15 cellular contexts compared by ENCODE assay signal in genomic region chr17:32446949-32447348, GRCh38. TPM values are rescaled to one million over a fixed set of nuclear protein-coding genes. Genes with fewer than 3 reads are reported as not detected.
DNase-seq lines count a peak whose midpoint lies in the region; ATAC-seq, FAIRE-seq and TF ChIP-seq lines count a peak whose summit lies in the region.
"Had no signal": no experiment of that assay in that cellular context is flagged by ENCODE, and none has a peak within 500 bp of the region (broad histone marks: within the 10 kb centered on the region; RNA-seq: fewer than 3 reads in every experiment).

No MANE protein-coding gene starts in this region.

- H3K4me1 ChIP-seq in Loucy (ENCODE audit: insufficient read depth, low read length, poor library complexity, severe bottlenecking) (peaks cover 45% of the 10 kb centered on the region), astrocyte (ENCODE audit: insufficient read depth, low read length) (peaks cover 11% of the 10 kb centered on the region), prostate gland (replicated peaks) (peaks cover 5% of the 10 kb centered on the region), body of pancreas (peaks cover 16% of the 10 kb centered on the region)

- H3K9ac ChIP-seq in Loucy (ENCODE audit: low read depth, low read length, poor library complexity, severe bottlenecking) (peak overlapping the region; percentile 96), astrocyte (ENCODE audit: low read length) (no peak overlapping the region)
- H3K9ac ChIP-seq: parathyroid adenoma had no signal

- no peak overlapping the region for H3K4me3 Mint-ChIP-seq in activated CD8-positive, alpha-beta memory T cell treated with anti-CD3 and anti-CD28 coated beads, Interleukin-2, amount 10 ng/mL, durations not matched to agents 7 days and 5 days
- H3K4me3 Mint-ChIP-seq in astrocyte (ENCODE audit: unreplicated experiment): peak overlapping the region; percentile 88
- H3K4me3 Mint-ChIP-seq in osteocyte (ENCODE audit: unreplicated experiment): no peak overlapping the region

- H4K20me1 ChIP-seq in Loucy (ENCODE audit: insufficient read depth, low read length, poor library complexity, severe bottlenecking) (peaks cover 50% of the 10 kb centered on the region), astrocyte (ENCODE audit: insufficient read depth, low read length) (peaks cover 66% of the 10 kb centered on the region)

- H3K27me3 Mint-ChIP-seq in activated CD8-positive, alpha-beta memory T cell treated with anti-CD3 and anti-CD28 coated beads, Interleukin-2, amount 10 ng/mL, durations not matched to agents 7 days and 5 days: peaks cover 11% of the 10 kb centered on the region
- peaks cover 4% of the 10 kb centered on the region for H3K27me3 Mint-ChIP-seq in astrocyte (ENCODE audit: low read depth, unreplicated experiment)
- peaks cover 4% of the 10 kb centered on the region for H3K27me3 Mint-ChIP-seq in osteocyte (ENCODE audit: unreplicated experiment)

- H3K27ac ChIP-seq in astrocyte (ENCODE audit: low read depth, low read length) (no peak overlapping the region), prostate gland (no peak overlapping the region), body of pancreas (no peak overlapping the region)
- H3K27ac ChIP-seq: breast epithelium, parathyroid adenoma, tibial nerve had no signal

- ATAC-seq in activated CD8-positive, alpha-beta memory T cell treated with anti-CD3 and anti-CD28 coated beads, Interleukin-2, amount 10 ng/mL, durations not matched to agents 7 days and 5 days: no peak
- ATAC-seq in body of pancreas: no peak
- ATAC-seq in HG03139 (IDR thresholded peaks at IDR 0.05; ENCODE audit: unreplicated experiment): no peak

- H3K4me1 Mint-ChIP-seq in activated CD8-positive, alpha-beta memory T cell treated with anti-CD3 and anti-CD28 coated beads, Interleukin-2, amount 10 ng/mL, durations not matched to agents 7 days and 5 days: peaks cover 44% of the 10 kb centered on the region
- H3K4me1 Mint-ChIP-seq in astrocyte (ENCODE audit: low read depth, unreplicated experiment) (peaks cover 14% of the 10 kb centered on the region), osteocyte (ENCODE audit: unreplicated experiment) (peaks cover 25% of the 10 kb centered on the region)

- DNase-seq in activated CD8-positive, alpha-beta memory T cell treated with anti-CD3 and anti-CD28 coated beads, Interleukin-2, amount 10 ng/mL, durations not matched to agents 7 days and 5 days: no peak
- DNase-seq in activated CD8-positive, alpha-beta memory T cell treated with anti-CD3 and anti-CD28 coated beads, Interleukin-2, amount 50 U/mL, for 4 hours: no peak
- DNase-seq in astrocyte (ENCODE audit: low read depth) (no peak), osteocyte (ENCODE audit: extremely low spot score, unreplicated experiment) (no peak), prostate gland (ENCODE audit: low spot score) (no peak), body of pancreas (no peak)
- DNase-seq: activated CD4-positive, CD25-positive, alpha-beta regulatory T cell; foreskin fibroblast; H7; NCI-H2081 treated with DMSO at 0.1 percent for 48 hours had no signal

- H3K36me3 ChIP-seq in Loucy (ENCODE audit: insufficient read depth, low read length) (peaks cover 30% of the 10 kb centered on the region), astrocyte (ENCODE audit: insufficient read depth, low read length) (peaks cover 18% of the 10 kb centered on the region), prostate gland (peaks cover 2 to 12% of the 10 kb centered on the region in 2 donors), body of pancreas (replicated peaks in 1 of 2; ENCODE audit: insufficient read depth in 1 of 2, low read depth in 2 of 2) (peaks cover 0 to 4% of the 10 kb centered on the region in 2 donors)
- H3K36me3 ChIP-seq: breast epithelium had no signal

- intact Hi-C loops in prostate gland (cut with DNase I) (no loop called here), body of pancreas (cut with DNase I) (no loop called here)

- H3K79me2 ChIP-seq in Loucy (ENCODE audit: insufficient read depth, low read length): peaks cover 71% of the 10 kb centered on the region
- H3K79me2 ChIP-seq in astrocyte (ENCODE audit: insufficient read depth, low read length): peaks cover 75% of the 10 kb centered on the region

- no peaks in the 10 kb centered on the region for H3K9me2 ChIP-seq in Loucy (replicated peaks; ENCODE audit: low read depth, low read length)

- no peaks in the 10 kb centered on the region for H3F3A ChIP-seq in Loucy (ENCODE audit: low read depth)

- CTCF ChIA-PET in activated CD8-positive, alpha-beta memory T cell treated with anti-CD3 and anti-CD28 coated beads, Interleukin-2, amount 10 ng/mL, durations not matched to agents 7 days and 5 days (lab: Charles Lee): interaction anchor here (0.7 to 8.0 kb wide), 3 partner anchors 16 to 431 kb away, joined by 4 to 67 read pairs (median 4); no protein-coding TSS in a partner anchor

- no peak for FAIRE-seq in astrocyte (lab: Jason Lieb, UNC)

- 67% methylated on average over 2 of the region's 2 CpGs for WGBS in prostate gland
- 78 to 81% methylated on average over 2 of the region's 2 CpGs for WGBS in body of pancreas, 2 donors

- H3K27me3 ChIP-seq in Loucy (ENCODE audit: insufficient read depth, low read length, poor library complexity, severe bottlenecking) (peaks cover 4% of the 10 kb centered on the region), astrocyte (ENCODE audit: insufficient read depth, low read length) (no peaks in the 10 kb centered on the region), prostate gland (replicated peaks; ENCODE audit: insufficient read depth) (no peaks in the 10 kb centered on the region), body of pancreas (no peaks in the 10 kb centered on the region)
- H3K27me3 ChIP-seq: breast epithelium, tibial nerve had no signal

- TF ChIP-seq CTCF in Loucy (conservative IDR thresholded peaks at IDR 0.05; ENCODE audit: low read length) (no peak), astrocyte (IDR thresholded peaks at IDR 0.05; ENCODE audit: insufficient read depth, low read depth, low read length) (no peak), osteocyte (IDR thresholded peaks at IDR 0.05) (no peak), prostate gland (IDR thresholded peaks at IDR 0.05) (no peak), body of pancreas (IDR thresholded peaks at IDR 0.05) (no peak)

- H2AFZ ChIP-seq in Loucy (ENCODE audit: low read length) (no peak overlapping the region), astrocyte (ENCODE audit: low read depth, low read length) (no peak overlapping the region)
- H2AFZ ChIP-seq: parathyroid adenoma had no signal

- peak overlapping the region; percentile 95 for H3K4me3 ChIP-seq in Loucy (ENCODE audit: low read length, poor library complexity, severe bottlenecking)
- no peak overlapping the region for H3K4me3 ChIP-seq in astrocyte (ENCODE audit: insufficient read depth, low read depth, low read length)
- H3K4me3 ChIP-seq in prostate gland: no peak overlapping the region
- no peak overlapping the region for H3K4me3 ChIP-seq in body of pancreas
- H3K4me3 ChIP-seq: tibial nerve had no signal

- no peaks in the 10 kb centered on the region for H3K9me3 ChIP-seq in Loucy (ENCODE audit: insufficient read depth, low read depth, low read length)
- H3K9me3 ChIP-seq in astrocyte (ENCODE audit: insufficient read depth, low read depth, low read length): no peaks in the 10 kb centered on the region
- no peaks in the 10 kb centered on the region for H3K9me3 ChIP-seq in prostate gland
- no peaks in the 10 kb centered on the region for H3K9me3 ChIP-seq in body of pancreas
- H3K9me3 ChIP-seq: breast epithelium, tibial nerve had no signal

- H3K4me2 ChIP-seq in Loucy (ENCODE audit: low read depth, low read length, poor library complexity, severe bottlenecking): peak overlapping the region; percentile 80
- H3K4me2 ChIP-seq in astrocyte (ENCODE audit: low read length): peak overlapping the region; percentile 89

- H3K36me3 Mint-ChIP-seq in activated CD8-positive, alpha-beta memory T cell treated with anti-CD3 and anti-CD28 coated beads, Interleukin-2, amount 10 ng/mL, durations not matched to agents 7 days and 5 days: peaks cover 33% of the 10 kb centered on the region
- H3K36me3 Mint-ChIP-seq in astrocyte (ENCODE audit: low read depth, unreplicated experiment): peaks cover 8% of the 10 kb centered on the region
- peaks cover 28% of the 10 kb centered on the region for H3K36me3 Mint-ChIP-seq in osteocyte (ENCODE audit: unreplicated experiment)

- no peaks in the 10 kb centered on the region for H3K9me3 Mint-ChIP-seq in activated CD8-positive, alpha-beta memory T cell treated with anti-CD3 and anti-CD28 coated beads, Interleukin-2, amount 10 ng/mL, durations not matched to agents 7 days and 5 days (ENCODE audit: low read depth)
- no peaks in the 10 kb centered on the region for H3K9me3 Mint-ChIP-seq in astrocyte (ENCODE audit: unreplicated experiment)
- no peaks in the 10 kb centered on the region for H3K9me3 Mint-ChIP-seq in osteocyte (ENCODE audit: unreplicated experiment)

- peak overlapping the region; percentile 90 for H3K27ac Mint-ChIP-seq in activated CD8-positive, alpha-beta memory T cell treated with anti-CD3 and anti-CD28 coated beads, Interleukin-2, amount 10 ng/mL, durations not matched to agents 7 days and 5 days
- H3K27ac Mint-ChIP-seq in astrocyte (ENCODE audit: unreplicated experiment) (no peak overlapping the region), osteocyte (ENCODE audit: unreplicated experiment) (peak overlapping the region; percentile 35)

- no peak for TF ChIP-seq POLR2A in prostate gland (IDR thresholded peaks at IDR 0.05)
- no peak for TF ChIP-seq POLR2A in body of pancreas (IDR thresholded peaks at IDR 0.05)

RNA-seq across cellular contexts. Expression of gene PSMD11, which starts 2.6 kb away (rescaled TPM):
- 100 to 1,000 TPM; 110 to 139 TPM for total RNA-seq in activated CD8-positive, alpha-beta memory T cell treated with anti-CD3 and anti-CD28 coated beads, Interleukin-2, amount 10 ng/mL, durations not matched to agents 7 days and 5 days
- total RNA-seq in astrocyte (118 and 129 TPM in 2 replicates), osteocyte (81.6 and 85.0 TPM in 2 replicates), prostate gland (10 to 100 TPM; 47.4 to 53.3 TPM), body of pancreas (10 to 100 TPM; 18.9 to 24.7 TPM)

RNA-seq across cellular contexts. Expression of gene CDK5R1, which starts 39.8 kb away (rescaled TPM):
- 1 to 10 TPM; 3.3 to 3.5 TPM for total RNA-seq in activated CD8-positive, alpha-beta memory T cell treated with anti-CD3 and anti-CD28 coated beads, Interleukin-2, amount 10 ng/mL, durations not matched to agents 7 days and 5 days
- total RNA-seq in astrocyte (7.2 and 7.6 TPM in 2 replicates), osteocyte (1.4 and 1.8 TPM in 2 replicates), prostate gland (1 to 10 TPM in 1 of 2 donors, under 1 TPM in 1; 0.46 to 5.1 TPM), body of pancreas (1 to 10 TPM; 1.0 to 1.6 TPM)
